In genomic region chr5:58481828-58482227, GRCh38 we compare ENCODE assay signal across 37 cellular contexts. TPM values are rescaled to one million over a fixed set of nuclear protein-coding genes. Genes with fewer than 3 reads are reported as not detected.
"Had no signal": no experiment of that assay in that cellular context is flagged by ENCODE, and none has a peak within 500 bp of the region (broad histone marks: within the 10 kb centered on the region; RNA-seq: fewer than 3 reads in every experiment).

No MANE protein-coding gene starts in this region.

- H3K4me1 ChIP-seq: adrenal gland, body of pancreas, breast epithelium had no signal

- H3K27me3 Mint-ChIP-seq: activated B cell treated with CpG ODN at 0.5 μM for 24 hours; activated CD4-positive, alpha-beta memory T cell treated with anti-CD3 and anti-CD28 coated beads for 36 hours; activated CD8-positive, alpha-beta T cell treated with anti-CD3 and anti-CD28 coated beads for 36 hours; activated naive CD8-positive, alpha-beta T cell treated with anti-CD3 and anti-CD28 coated beads for 36 hours had no signal

- H3K27me3 ChIP-seq: adrenal gland, body of pancreas, brain microvascular endothelial cell, breast epithelium had no signal

- H3K4me3 Mint-ChIP-seq: activated B cell treated with CpG ODN at 0.5 μM for 24 hours; activated CD4-positive, alpha-beta memory T cell treated with anti-CD3 and anti-CD28 coated beads for 36 hours; activated CD8-positive, alpha-beta T cell treated with anti-CD3 and anti-CD28 coated beads for 36 hours; activated naive CD4-positive, alpha-beta T cell treated with anti-CD3 and anti-CD28 coated beads for 36 hours; activated naive CD8-positive, alpha-beta T cell treated with anti-CD3 and anti-CD28 coated beads for 36 hours; activated T-cell treated with anti-CD3 and anti-CD28 coated beads, Interleukin-2, amount 50 U/mL, for 4 hours; activated T-cell treated with anti-CD3 and anti-CD28 coated beads, Interleukin-2, amount 50 U/mL, for 72 hours; activated T-helper 1 cell treated with anti-CD3 and anti-CD28 coated beads, Interleukin-12 subunit alpha, Interleukin-12 subunit beta, Interleukin-2, Interleukin-4 antibody, amounts not matched to agents 30 ng/mL and 10 ng/mL and 1 ng/mL, durations not matched to agents 14 hours and 24 hours and 36 hours; activated T-helper 17 cell treated with anti-CD3 and anti-CD28 coated beads, Interleukin-2, amount 50 U/mL, for 72 hours; T-helper 1 cell treated with Interleukin-12 subunit alpha and Interleukin-12 subunit beta and Interleukin-4 antibody, amounts not matched to agents 30 μg/mL and 1 μg/mL, for 36 hours; T-helper 2 cell treated with Interferon-gamma antibody and Interleukin-4, amounts not matched to agents 5 μg/mL and 100 μg/mL, for 36 hours had no signal

- H3K36me3 Mint-ChIP-seq: activated CD4-positive, alpha-beta memory T cell treated with anti-CD3 and anti-CD28 coated beads for 36 hours; activated naive CD4-positive, alpha-beta T cell treated with anti-CD3 and anti-CD28 coated beads, Interleukin-2, amount 50 U/mL, for 72 hours; activated naive CD8-positive, alpha-beta T cell treated with anti-CD3 and anti-CD28 coated beads for 36 hours had no signal

- ATAC-seq: activated CD8-positive, alpha-beta T cell treated with anti-CD3 and anti-CD28 coated beads for 36 hours; activated naive CD4-positive, alpha-beta T cell treated with anti-CD3 and anti-CD28 coated beads, Interleukin-2, amount 50 U/mL, for 72 hours; activated T-helper 17 cell treated with anti-CD3 and anti-CD28 coated beads, Interleukin-2, amount 50 U/mL, for 72 hours; body of pancreas had no signal

- H3K4me3 ChIP-seq: adrenal gland, body of pancreas, breast epithelium had no signal

- H3K4me1 Mint-ChIP-seq: activated naive CD8-positive, alpha-beta T cell treated with anti-CD3 and anti-CD28 coated beads for 36 hours; activated T-helper 17 cell treated with anti-CD3 and anti-CD28 coated beads, Interleukin-2, amount 50 U/mL, for 72 hours had no signal

- H3K27ac ChIP-seq: adrenal gland, body of pancreas, brain microvascular endothelial cell, breast epithelium, VCaP had no signal

- H3K36me3 ChIP-seq: adrenal gland, brain microvascular endothelial cell, breast epithelium had no signal

- H3K9me3 ChIP-seq: adrenal gland, body of pancreas, breast epithelium had no signal

- H3K9me3 Mint-ChIP-seq: activated CD4-positive, alpha-beta memory T cell treated with anti-CD3 and anti-CD28 coated beads for 36 hours; activated CD8-positive, alpha-beta T cell treated with anti-CD3 and anti-CD28 coated beads for 36 hours; activated naive CD4-positive, alpha-beta T cell treated with anti-CD3 and anti-CD28 coated beads for 36 hours; activated naive CD4-positive, alpha-beta T cell treated with anti-CD3 and anti-CD28 coated beads, Interleukin-2, amount 50 U/mL, for 72 hours; activated naive CD8-positive, alpha-beta T cell treated with anti-CD3 and anti-CD28 coated beads for 36 hours; activated T-cell treated with anti-CD3 and anti-CD28 coated beads, Interleukin-2, amount 50 U/mL, for 4 hours; activated T-cell treated with anti-CD3 and anti-CD28 coated beads, Interleukin-2, amount 50 U/mL, for 72 hours; activated T-helper 1 cell treated with anti-CD3 and anti-CD28 coated beads, Interleukin-12 subunit alpha, Interleukin-12 subunit beta, Interleukin-2, Interleukin-4 antibody, amounts not matched to agents 30 ng/mL and 10 ng/mL and 1 ng/mL, durations not matched to agents 14 hours and 24 hours and 36 hours; activated T-helper 17 cell treated with anti-CD3 and anti-CD28 coated beads, Interleukin-2, amount 50 U/mL, for 72 hours; T-helper 1 cell treated with Interleukin-12 subunit alpha and Interleukin-12 subunit beta and Interleukin-4 antibody, amounts not matched to agents 30 μg/mL and 1 μg/mL, for 36 hours; T-helper 2 cell treated with Interferon-gamma antibody and Interleukin-4, amounts not matched to agents 5 μg/mL and 100 μg/mL, for 36 hours had no signal

- DNase-seq: activated B cell treated with CpG ODN at 0.5 μM for 24 hours; activated CD4-positive, alpha-beta memory T cell treated with anti-CD3 and anti-CD28 coated beads for 36 hours; activated CD4-positive, alpha-beta T cell treated with anti-CD3 and anti-CD28 coated beads for 48 hours; activated CD4-positive, alpha-beta T cell treated with anti-CD3 and anti-CD28 coated beads, Interleukin-2, amount 50 U/mL, for 1 hour; activated CD4-positive, alpha-beta T cell treated with anti-CD3 and anti-CD28 coated beads, Interleukin-2, amount 50 U/mL, for 4 hours; activated CD4-positive, CD25-positive, alpha-beta regulatory T cell treated with anti-CD3 and anti-CD28 coated beads, Interleukin-2, amount 50 U/mL, for 72 hours; activated CD8-positive, alpha-beta memory T cell treated with anti-CD3 and anti-CD28 coated beads, Interleukin-2, amount 50 U/mL, for 4 hours; activated CD8-positive, alpha-beta T cell treated with anti-CD3 and anti-CD28 coated beads for 36 hours; activated effector memory CD4-positive, alpha-beta T cell treated with anti-CD3 and anti-CD28 coated beads, Interleukin-2, amount 50 U/mL, for 16 hours; activated gamma-delta T cell treated with Interleukin-2 at 50 U/mL for 16 hours; activated naive CD4-positive, alpha-beta T cell; activated naive CD4-positive, alpha-beta T cell treated with anti-CD3 and anti-CD28 coated beads for 36 hours; activated naive CD4-positive, alpha-beta T cell treated with anti-CD3 and anti-CD28 coated beads, Interleukin-2, amount 50 U/mL, for 16 hours; activated naive CD8-positive, alpha-beta T cell treated with anti-CD3 and anti-CD28 coated beads for 36 hours; activated T-cell treated with anti-CD3 and anti-CD28 coated beads for 4 hours; activated T-cell treated with anti-CD3 and anti-CD28 coated beads, Interleukin-2, amount 50 U/mL, for 1 hour; activated T-cell treated with anti-CD3 and anti-CD28 coated beads, Interleukin-2, amount 50 U/mL, for 4 hours; activated T-cell treated with anti-CD3 and anti-CD28 coated beads, Interleukin-2, amount 50 U/mL, for 72 hours; adrenal gland; amniotic stem cell; aorta; body of pancreas; brain microvascular endothelial cell; central memory CD4-positive, alpha-beta T cell; T-helper 1 cell; T-helper 2 cell; T-helper 9 cell had no signal

- H3K27ac Mint-ChIP-seq: activated B cell treated with CpG ODN at 0.5 μM for 24 hours; activated CD4-positive, alpha-beta memory T cell treated with anti-CD3 and anti-CD28 coated beads for 36 hours; activated CD8-positive, alpha-beta T cell treated with anti-CD3 and anti-CD28 coated beads for 36 hours; activated naive CD4-positive, alpha-beta T cell treated with anti-CD3 and anti-CD28 coated beads for 36 hours; activated naive CD4-positive, alpha-beta T cell treated with anti-CD3 and anti-CD28 coated beads, Interleukin-2, amount 50 U/mL, for 72 hours; activated naive CD8-positive, alpha-beta T cell treated with anti-CD3 and anti-CD28 coated beads for 36 hours; activated T-cell treated with anti-CD3 and anti-CD28 coated beads, Interleukin-2, amount 50 U/mL, for 72 hours; activated T-helper 1 cell treated with anti-CD3 and anti-CD28 coated beads, Interleukin-12 subunit alpha, Interleukin-12 subunit beta, Interleukin-2, Interleukin-4 antibody, amounts not matched to agents 30 ng/mL and 10 ng/mL and 1 ng/mL, durations not matched to agents 14 hours and 24 hours and 36 hours; activated T-helper 17 cell treated with anti-CD3 and anti-CD28 coated beads, Interleukin-2, amount 50 U/mL, for 72 hours; T-helper 1 cell treated with Interleukin-12 subunit alpha and Interleukin-12 subunit beta and Interleukin-4 antibody, amounts not matched to agents 30 μg/mL and 1 μg/mL, for 36 hours; T-helper 2 cell treated with Interferon-gamma antibody and Interleukin-4, amounts not matched to agents 5 μg/mL and 100 μg/mL, for 36 hours had no signal

RNA-seq across cellular contexts. Expression of gene GAPT, which starts 9.4 kb away (rescaled TPM):
- total RNA-seq: activated CD4-positive, alpha-beta memory T cell treated with anti-CD3 and anti-CD28 coated beads for 36 hours; activated CD8-positive, alpha-beta memory T cell treated with anti-CD3 and anti-CD28 coated beads for 36 hours; activated CD8-positive, alpha-beta T cell treated with anti-CD3 and anti-CD28 coated beads for 36 hours; activated naive CD4-positive, alpha-beta T cell treated with anti-CD3 and anti-CD28 coated beads for 36 hours; activated naive CD4-positive, alpha-beta T cell treated with anti-CD3 and anti-CD28 coated beads, Interleukin-2, amount 50 U/mL, for 72 hours; activated T-cell treated with anti-CD3 and anti-CD28 coated beads, Interleukin-2, amount 50 U/mL, for 4 hours; activated T-cell treated with anti-CD3 and anti-CD28 coated beads, Interleukin-2, amount 50 U/mL, for 72 hours; activated T-helper 1 cell treated with anti-CD3 and anti-CD28 coated beads, Interleukin-12 subunit alpha, Interleukin-12 subunit beta, Interleukin-2, Interleukin-4 antibody, amounts not matched to agents 30 ng/mL and 10 ng/mL and 1 ng/mL, durations not matched to agents 14 hours and 24 hours and 36 hours; activated T-helper 17 cell treated with anti-CD3 and anti-CD28 coated beads, Interleukin-2, amount 50 U/mL, for 72 hours; astrocyte; cerebellum had no signal
